In genomic region chr20:4613718-4614620, GRCh38 we compare ENCODE assay signal across 8 cellular contexts.
A peak's percentile ranks its signal among the peaks of the same experiment; 100 is the strongest.
DNase-seq lines count a peak whose midpoint lies in the region; ATAC-seq, FAIRE-seq and TF ChIP-seq lines count a peak whose summit lies in the region.

No MANE protein-coding gene starts in this region.

- intact Hi-C loops in sigmoid colon (cut with DNase I) = no loop called here

- no peak for FAIRE-seq in HTR-8/SVneo (lab: Jason Lieb, UNC)

- no peak for ATAC-seq in GM18870 (IDR thresholded peaks at IDR 0.05; ENCODE audit: unreplicated experiment)

- no peak for TF ChIP-seq EP300 in sigmoid colon (IDR thresholded peaks at IDR 0.05)

- no peaks in the 10 kb centered on the region for H3K4me1 ChIP-seq in HUES64 (ENCODE audit: insufficient read depth, low read length)
- peaks cover 0 to 24% (median 19%) of the 10 kb centered on the region in 4 donors for H3K4me1 ChIP-seq in sigmoid colon

- WGBS in HUES64 = 68% methylated on average over 15 of the region's 15 CpGs
- 41 to 49% methylated on average over 15 of the region's 15 CpGs for WGBS in sigmoid colon, 2 donors

- H3K27ac ChIP-seq in HUES64 (ENCODE audit: low read depth, low read length) = no peak overlapping the region
- peak overlapping the region in 3 of 4 donors; percentile 58 to 68 (median 61) for H3K27ac ChIP-seq in sigmoid colon

- TF ChIP-seq POLR2A in sigmoid colon (IDR thresholded peaks at IDR 0.05) = no peak

- no peaks in the 10 kb centered on the region for H3K9me3 ChIP-seq in HUES64 (ENCODE audit: insufficient read depth, low read depth, low read length)
- no peaks in the 10 kb centered on the region for H3K9me3 ChIP-seq in sigmoid colon

- no peaks in the 10 kb centered on the region for H3K36me3 ChIP-seq in GM06990 (ENCODE audit: control insufficient read depth, insufficient read depth, low read length)
- H3K36me3 ChIP-seq in HUES64 (ENCODE audit: insufficient read depth, low read length) = no peaks in the 10 kb centered on the region
- no peaks in the 10 kb centered on the region for H3K36me3 ChIP-seq in sigmoid colon

- DNase-seq in GM06990 (ENCODE audit: extremely low read depth, insufficient read length) (peak; percentile 38), RPMI7951 (ENCODE audit: low read depth) (peak; percentile 90), globus pallidus (ENCODE audit: low spot score) (peak; percentile 91), sigmoid colon (no peak), HTR-8/SVneo (ENCODE audit: insufficient read length, low spot score) (no peak)
- peak; percentile 55 for DNase-seq in activated T-helper 9 cell treated with anti-CD3 and anti-CD28 coated beads, Interleukin-2, amount 50 U/mL, for 16 hours (ENCODE audit: low read depth)

- peak; percentile 64 for TF ChIP-seq CTCF in GM06990 (IDR thresholded peaks at IDR 0.05; ENCODE audit: insufficient read depth, low read length, poor library complexity, severe bottlenecking)
- peak in 3 of 4 experiments; percentile 29 to 31 (median 30) for TF ChIP-seq CTCF in sigmoid colon (IDR thresholded peaks at IDR 0.05)

- 0 out of 2 replicates have a peak overlapping the region, but pooled peaks have one; percentile 1 for H3K9ac ChIP-seq in HUES64 (ENCODE audit: low read depth, low read length)

- no peak overlapping the region for H3K4me3 ChIP-seq in GM06990 (replicated peaks; ENCODE audit: low read depth, low read length)
- H3K4me3 ChIP-seq in HUES64 (ENCODE audit: low read length) = no peak overlapping the region
- no peak overlapping the region for H3K4me3 ChIP-seq in sigmoid colon

- H3K27me3 ChIP-seq in GM06990 (replicated peaks; ENCODE audit: control insufficient read depth, insufficient read depth, low read length) (no peaks in the 10 kb centered on the region), HUES64 (ENCODE audit: insufficient read depth, low read length) (no peaks in the 10 kb centered on the region), sigmoid colon (no peaks in the 10 kb centered on the region)

Comparison
In these comparisons a context has a peak if more than half of its experiments do, and no peak if none do; other contexts are left out.
1. DNase-seq: peak in GM06990 (single experiment), RPMI7951 (single experiment), activated T-helper 9 cell treated with anti-CD3 and anti-CD28 coated beads, Interleukin-2, amount 50 U/mL, for 16 hours (single experiment) and globus pallidus (single experiment); none in sigmoid colon (single experiment) and HTR-8/SVneo (single experiment).